1 cellular context compared by ENCODE assay signal in genomic region chr9:91898451-91899433, GRCh38.
TF ChIP-seq lines count a peak whose summit lies in the region.

No MANE protein-coding gene starts in this region.

TF ChIP-seq in GM23338, 12 proteins besides CTCF, POLR2A, EP300 and RAD21 (continued from another document):
- TF ChIP-seq, protein P1, sequence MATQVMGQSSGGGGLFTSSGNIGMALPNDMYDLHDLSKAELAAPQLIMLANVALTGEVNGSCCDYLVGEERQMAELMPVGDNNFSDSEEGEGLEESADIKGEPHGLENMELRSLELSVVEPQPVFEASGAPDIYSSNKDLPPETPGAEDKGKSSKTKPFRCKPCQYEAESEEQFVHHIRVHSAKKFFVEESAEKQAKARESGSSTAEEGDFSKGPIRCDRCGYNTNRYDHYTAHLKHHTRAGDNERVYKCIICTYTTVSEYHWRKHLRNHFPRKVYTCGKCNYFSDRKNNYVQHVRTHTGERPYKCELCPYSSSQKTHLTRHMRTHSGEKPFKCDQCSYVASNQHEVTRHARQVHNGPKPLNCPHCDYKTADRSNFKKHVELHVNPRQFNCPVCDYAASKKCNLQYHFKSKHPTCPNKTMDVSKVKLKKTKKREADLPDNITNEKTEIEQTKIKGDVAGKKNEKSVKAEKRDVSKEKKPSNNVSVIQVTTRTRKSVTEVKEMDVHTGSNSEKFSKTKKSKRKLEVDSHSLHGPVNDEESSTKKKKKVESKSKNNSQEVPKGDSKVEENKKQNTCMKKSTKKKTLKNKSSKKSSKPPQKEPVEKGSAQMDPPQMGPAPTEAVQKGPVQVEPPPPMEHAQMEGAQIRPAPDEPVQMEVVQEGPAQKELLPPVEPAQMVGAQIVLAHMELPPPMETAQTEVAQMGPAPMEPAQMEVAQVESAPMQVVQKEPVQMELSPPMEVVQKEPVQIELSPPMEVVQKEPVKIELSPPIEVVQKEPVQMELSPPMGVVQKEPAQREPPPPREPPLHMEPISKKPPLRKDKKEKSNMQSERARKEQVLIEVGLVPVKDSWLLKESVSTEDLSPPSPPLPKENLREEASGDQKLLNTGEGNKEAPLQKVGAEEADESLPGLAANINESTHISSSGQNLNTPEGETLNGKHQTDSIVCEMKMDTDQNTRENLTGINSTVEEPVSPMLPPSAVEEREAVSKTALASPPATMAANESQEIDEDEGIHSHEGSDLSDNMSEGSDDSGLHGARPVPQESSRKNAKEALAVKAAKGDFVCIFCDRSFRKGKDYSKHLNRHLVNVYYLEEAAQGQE (IDR thresholded peaks at IDR 0.05; ENCODE audit: unreplicated experiment), result no peak
- TF ChIP-seq NANOG (IDR thresholded peaks at IDR 0.05; ENCODE audit: borderline replicate concordance) (no peak), ETS1 (IDR thresholded peaks at IDR 0.05) (no peak), EZH2phosphoT487 (IDR thresholded peaks at IDR 0.05; ENCODE audit: unreplicated experiment) (no peak), JUNB (IDR thresholded peaks at IDR 0.05; ENCODE audit: unreplicated experiment) (no peak), ZNF331 (CRISPR knock-in tag; IDR thresholded peaks at IDR 0.05; ENCODE audit: low read depth) (no peak), POLR2AphosphoS5 (IDR thresholded peaks at IDR 0.05; ENCODE audit: low read depth) (no peak), EZH2 (IDR thresholded peaks at IDR 0.05; ENCODE audit: low read depth, unreplicated experiment) (no peak), ZNF114 (CRISPR knock-in tag; IDR thresholded peaks at IDR 0.05) (no peak), CREB1 (CRISPR knock-in tag; IDR thresholded peaks at IDR 0.05; ENCODE audit: low read depth) (no peak)
